In genomic region chr5:162334944-162335343, GRCh38 we compare ENCODE assay signal across 1 cellular context.
TF ChIP-seq lines count a peak whose summit lies in the region.

No MANE protein-coding gene starts in this region.

TF ChIP-seq in H1, 55 proteins besides CTCF, POLR2A, EP300 and RAD21:
- TF ChIP-seq ATF2 (IDR thresholded peaks at IDR 0.05; ENCODE audit: low read length) (no peak), SIX5 (IDR thresholded peaks at IDR 0.05; ENCODE audit: low read depth, low read length) (no peak), CHD1 (IDR thresholded peaks at IDR 0.05; ENCODE audit: low read depth, low read length) (no peak), PHF8 (conservative IDR thresholded peaks at IDR 0.05; ENCODE audit: low read depth, low read length) (no peak), RNF2 (IDR thresholded peaks at IDR 0.05; ENCODE audit: borderline replicate concordance, low read depth, low read length, missing control alignments, poor library complexity, severe bottlenecking) (no peak)
